Comparison of ENCODE assay signal across 8 cellular contexts in the genomic region with DNA sequence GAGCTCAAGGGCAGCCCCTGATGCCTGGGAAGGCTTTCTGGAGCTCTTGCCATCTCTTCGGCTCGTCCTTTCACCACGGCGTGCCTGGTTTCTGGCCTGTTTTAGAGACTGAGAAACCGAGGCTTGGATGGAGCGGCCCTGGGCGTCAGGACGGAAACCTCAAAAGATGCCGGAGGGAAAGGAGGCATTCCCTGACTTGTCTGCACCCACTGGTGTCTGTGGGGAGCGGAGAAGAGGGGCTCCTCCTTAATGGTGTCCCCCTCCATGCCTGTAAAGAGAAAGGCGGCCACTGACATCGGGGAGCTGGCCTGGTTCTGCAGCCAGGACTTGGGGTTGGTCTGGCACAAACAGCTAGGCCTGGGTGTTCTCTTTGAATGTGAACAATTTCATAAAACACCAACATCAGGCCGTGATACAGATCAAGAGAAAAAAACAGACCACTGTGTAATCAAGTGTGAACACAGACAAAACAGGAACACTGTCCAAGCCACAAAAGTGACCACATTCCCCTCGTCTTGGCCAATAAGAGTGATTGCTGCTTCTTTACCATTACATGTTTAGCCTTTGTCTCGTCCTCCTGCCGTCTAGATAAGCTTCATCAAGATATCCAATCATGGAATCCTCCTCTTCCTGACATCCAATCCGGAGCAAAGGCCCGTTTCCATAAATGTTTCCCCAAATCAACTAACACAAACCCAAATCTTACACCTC. TPM values are rescaled to one million over a fixed set of nuclear protein-coding genes. Genes with fewer than 3 reads are reported as not detected.
DNase-seq lines count a peak whose midpoint lies in the region; ATAC-seq and TF ChIP-seq lines count a peak whose summit lies in the region.

No MANE protein-coding gene starts in this region.

- H3K27ac Mint-ChIP-seq in activated CD4-positive, alpha-beta T cell treated with anti-CD3 and anti-CD28 coated beads, Interleukin-2, amount 10 ng/mL, durations not matched to agents 24 days and 14 days: peak overlapping the region; percentile 87

- in situ Hi-C loops in astrocyte of the spinal cord (cut with HindIII; ENCODE audit: low sequenced_read_pairs): no loop called here

- no peak for ATAC-seq in lower lobe of right lung

- H2AFZ ChIP-seq in KMS-11 (ENCODE audit: low read depth): peak overlapping the region; percentile 98

- H3K79me2 ChIP-seq in KMS-11 (ENCODE audit: insufficient read depth, low read depth): peaks cover 40% of the 10 kb centered on the region

- no peak for DNase-seq in activated CD4-positive, alpha-beta T cell treated with anti-CD3 and anti-CD28 coated beads, Interleukin-2, amount 10 ng/mL, durations not matched to agents 24 days and 14 days
- DNase-seq in activated CD4-positive, alpha-beta T cell treated with anti-CD3 and anti-CD28 coated beads, Interleukin-2, amount 50 U/mL, for 4 hours: no peak
- DNase-seq in astrocyte of the spinal cord (ENCODE audit: low read depth, low spot score) (no peak), lower lobe of right lung (no peak), uterus (no peak), DMS153 treated with DMSO at 0.1 percent for 48 hours (lab: John Stamatoyannopoulos, UW; ENCODE audit: unreplicated experiment) (no peak), NCI-H1092 treated with DMSO at 0.1 percent for 48 hours (lab: John Stamatoyannopoulos, UW) (no peak)

- intact Hi-C loops in activated CD4-positive, alpha-beta T cell treated with anti-CD3 and anti-CD28 coated beads, Interleukin-2, amount 10 ng/mL, durations not matched to agents 24 days and 14 days (cut with micrococcal nuclease): loop anchor here (1.0 to 2.0 kb wide), 5 partner anchors 27 to 237 kb away; a partner anchor contains a TSS
- intact Hi-C loops in lower lobe of right lung (cut with DNase I) (no loop called here), uterus (cut with DNase I; ENCODE audit: low total_unique reads) (loop anchor here (10.0 kb wide), 1 partner anchor 61 kb away; no protein-coding TSS in a partner anchor)

- peak overlapping the region; percentile 45; the same call in 1 of the 2 replicates for H3K9ac ChIP-seq in KMS-11

- H3K4me1 ChIP-seq in KMS-11 (ENCODE audit: low read depth, poor library complexity, severe bottlenecking) (peaks cover 52% of the 10 kb centered on the region), lower lobe of right lung (peaks cover 34% of the 10 kb centered on the region), uterus (no peaks in the 10 kb centered on the region)

- peaks cover 20% of the 10 kb centered on the region for H4K20me1 ChIP-seq in KMS-11 (ENCODE audit: insufficient read depth)

- TF ChIP-seq POLR2A in uterus (IDR thresholded peaks at IDR 0.05): no peak

- H3K27me3 Mint-ChIP-seq in activated CD4-positive, alpha-beta T cell treated with anti-CD3 and anti-CD28 coated beads, Interleukin-2, amount 10 ng/mL, durations not matched to agents 24 days and 14 days: no peaks in the 10 kb centered on the region

- no peaks in the 10 kb centered on the region for H3K9me3 Mint-ChIP-seq in activated CD4-positive, alpha-beta T cell treated with anti-CD3 and anti-CD28 coated beads, Interleukin-2, amount 10 ng/mL, durations not matched to agents 24 days and 14 days

- H3K4me3 Mint-ChIP-seq in activated CD4-positive, alpha-beta T cell treated with anti-CD3 and anti-CD28 coated beads, Interleukin-2, amount 10 ng/mL, durations not matched to agents 24 days and 14 days: peak overlapping the region; percentile 79

- H3K36me3 ChIP-seq in KMS-11 (ENCODE audit: insufficient read depth) (no peaks in the 10 kb centered on the region), lower lobe of right lung (no peaks in the 10 kb centered on the region), uterus (no peaks in the 10 kb centered on the region)

- peaks cover 12% of the 10 kb centered on the region for H3K36me3 Mint-ChIP-seq in activated CD4-positive, alpha-beta T cell treated with anti-CD3 and anti-CD28 coated beads, Interleukin-2, amount 10 ng/mL, durations not matched to agents 24 days and 14 days (ENCODE audit: low read depth)

- H3K27ac ChIP-seq in KMS-11 (peak overlapping the region; percentile 55), lower lobe of right lung (peak overlapping the region; percentile 91), uterus (peak overlapping the region; percentile 85 to 94)

- peak overlapping the region; percentile 91 for H3K4me2 ChIP-seq in KMS-11

- H3K4me1 Mint-ChIP-seq in activated CD4-positive, alpha-beta T cell treated with anti-CD3 and anti-CD28 coated beads, Interleukin-2, amount 10 ng/mL, durations not matched to agents 24 days and 14 days: peaks cover 26% of the 10 kb centered on the region

- H3K27me3 ChIP-seq in KMS-11 (ENCODE audit: insufficient read depth, low read depth) (no peaks in the 10 kb centered on the region), lower lobe of right lung (ENCODE audit: low read depth) (no peaks in the 10 kb centered on the region), uterus (no peaks in the 10 kb centered on the region)

- H3K4me3 ChIP-seq in KMS-11 (IDR thresholded peaks at IDR 0.05; ENCODE audit: insufficient read depth, low read depth, low read length) (no peak overlapping the region), astrocyte of the spinal cord (ENCODE audit: low read depth, low read length) (peak overlapping the region; percentile 38), lower lobe of right lung (peak overlapping the region; percentile 68), uterus (peak overlapping the region; percentile 37 to 91)

- no peaks in the 10 kb centered on the region for H3K9me3 ChIP-seq in lower lobe of right lung
- H3K9me3 ChIP-seq in uterus: no peaks in the 10 kb centered on the region

- no peak for TF ChIP-seq CTCF in KMS-11 (conservative IDR thresholded peaks at IDR 0.05; ENCODE audit: low read depth, low read length)
- TF ChIP-seq CTCF in astrocyte of the spinal cord (IDR thresholded peaks at IDR 0.05; ENCODE audit: low read depth, low read length): no peak
- no peak for TF ChIP-seq CTCF in lower lobe of right lung (IDR thresholded peaks at IDR 0.05)
- TF ChIP-seq CTCF in uterus (IDR thresholded peaks at IDR 0.05): no peak

RNA-seq across cellular contexts. Expression of a gene that starts 0.6 kb away (rescaled TPM):
- total RNA-seq in activated CD4-positive, alpha-beta T cell treated with anti-CD3 and anti-CD28 coated beads, Interleukin-2, amount 10 ng/mL, durations not matched to agents 24 days and 14 days: 74.4 and 77.4 TPM in 2 replicates
- 43.4 TPM for total RNA-seq in lower lobe of right lung
- total RNA-seq in uterus: 10 to 100 TPM in 3 of 4 donors, 1 to 10 TPM in 1; 9.2 to 78.0 (median 29.1) TPM

RNA-seq across cellular contexts. Expression of a gene that starts 35.7 kb away (rescaled TPM):
- 10.2 and 10.3 TPM in 2 replicates for total RNA-seq in activated CD4-positive, alpha-beta T cell treated with anti-CD3 and anti-CD28 coated beads, Interleukin-2, amount 10 ng/mL, durations not matched to agents 24 days and 14 days
- 6.1 TPM for total RNA-seq in lower lobe of right lung
- total RNA-seq in uterus: 10 to 100 TPM in 2 of 4 donors, 1 to 10 TPM in 1, not detected in 1; 9.5 to 33.3 (median 10.2) TPM

RNA-seq across cellular contexts. Expression of a gene that starts 45.4 kb away (rescaled TPM):
- 0.24 and 0.37 TPM in 2 replicates for total RNA-seq in activated CD4-positive, alpha-beta T cell treated with anti-CD3 and anti-CD28 coated beads, Interleukin-2, amount 10 ng/mL, durations not matched to agents 24 days and 14 days
- total RNA-seq in lower lobe of right lung: not detected
- total RNA-seq in uterus: under 1 TPM in 1 of 4 donors, not detected in 3; 0.83 TPM
